In the genomic region with DNA sequence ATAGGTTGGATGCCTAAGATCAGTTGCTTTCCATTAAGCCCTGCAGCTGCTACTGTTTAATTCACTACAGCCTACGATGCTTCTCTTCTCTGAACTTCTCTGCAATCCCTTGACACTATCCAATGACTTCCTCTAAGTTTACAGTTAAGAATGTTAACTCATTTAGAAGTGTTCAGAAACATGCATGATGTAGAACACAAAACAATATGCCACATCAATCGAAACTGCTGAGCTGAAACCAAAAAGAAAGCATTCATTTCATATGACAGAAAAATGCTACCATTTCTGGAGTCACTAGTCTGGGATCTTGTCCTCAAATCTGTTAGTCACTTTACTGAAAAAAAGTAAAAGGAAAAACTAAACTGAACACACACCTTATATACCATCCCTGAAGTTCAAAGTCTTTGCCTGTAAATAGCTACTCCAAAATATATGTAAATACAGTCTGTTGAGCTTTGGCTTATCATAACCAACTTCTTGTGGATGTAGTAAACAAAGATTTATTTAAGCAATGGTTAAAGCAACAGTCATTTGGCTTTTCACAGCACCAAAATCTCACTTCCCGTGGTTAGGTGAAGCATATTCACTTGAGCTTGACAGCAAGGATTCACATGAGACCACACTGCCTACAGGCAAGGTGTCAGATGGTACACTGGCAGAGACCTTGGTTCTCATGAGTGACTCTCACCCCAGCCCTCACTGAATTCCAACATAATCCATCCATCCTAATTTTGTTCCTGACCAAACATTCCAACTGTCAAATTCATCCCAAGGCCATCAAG, we compare ENCODE assay signal across 13 cellular contexts.
DNase-seq lines count a peak whose midpoint lies in the region; ATAC-seq and TF ChIP-seq lines count a peak whose summit lies in the region.
"Had no signal": no experiment of that assay in that cellular context is flagged by ENCODE, and none has a peak within 500 bp of the region (broad histone marks: within the 10 kb centered on the region; RNA-seq: fewer than 3 reads in every experiment).

No MANE protein-coding gene starts in this region.

- H3K27me3 ChIP-seq in HL-60 (ENCODE audit: insufficient read depth, poor library complexity, severe bottlenecking), result no peaks in the 10 kb centered on the region

- no peak for TF ChIP-seq CTCF in HL-60 (IDR thresholded peaks at IDR 0.05; ENCODE audit: insufficient read depth, low read length)
- no peak for TF ChIP-seq CTCF in WTC11 (IDR thresholded peaks at IDR 0.05)
- TF ChIP-seq CTCF in activated CD8-positive, alpha-beta T cell treated with anti-CD3 and anti-CD28 coated beads for 36 hours (IDR thresholded peaks at IDR 0.05), result no peak

- H3K4me1 Mint-ChIP-seq in stimulated activated effector memory CD8-positive, alpha-beta T cell treated with anti-CD3 and anti-CD28 coated beads, Interleukin-12 subunit alpha, Interleukin-12 subunit beta, amount 100 ng/mL, for 72 hours, result no peaks in the 10 kb centered on the region
- H3K4me1 Mint-ChIP-seq in WTC11, result peaks cover 10% of the 10 kb centered on the region
- H3K4me1 Mint-ChIP-seq in activated CD8-positive, alpha-beta T cell treated with anti-CD3 and anti-CD28 coated beads for 36 hours (ENCODE audit: low read depth), result no peaks in the 10 kb centered on the region
- H3K4me1 Mint-ChIP-seq: B cell had no signal

- CTCF ChIA-PET in WTC11 (lab: Charles Lee), result no interaction called here
- CTCF ChIA-PET in activated CD8-positive, alpha-beta T cell treated with anti-CD3 and anti-CD28 coated beads for 36 hours (lab: Charles Lee), result no interaction called here

- peaks cover 12% of the 10 kb centered on the region for H3K9me3 Mint-ChIP-seq in stimulated activated effector memory CD8-positive, alpha-beta T cell treated with anti-CD3 and anti-CD28 coated beads, Interleukin-12 subunit alpha, Interleukin-12 subunit beta, amount 100 ng/mL, for 72 hours
- H3K9me3 Mint-ChIP-seq in WTC11, result no peaks in the 10 kb centered on the region; the same call in 1 of the 2 replicates
- H3K9me3 Mint-ChIP-seq in activated CD8-positive, alpha-beta T cell treated with anti-CD3 and anti-CD28 coated beads for 36 hours, result peaks cover 10% of the 10 kb centered on the region

- POLR2A ChIA-PET in WTC11 (lab: Charles Lee), result no interaction called here
- POLR2A ChIA-PET in activated CD8-positive, alpha-beta T cell treated with anti-CD3 and anti-CD28 coated beads for 36 hours (lab: Charles Lee), result no interaction called here

- peak overlapping the region; percentile 75; the same call in 1 of the 2 replicates for H3K27ac ChIP-seq in HL-60 (replicated peaks)

- H3K27ac Mint-ChIP-seq in stimulated activated effector memory CD8-positive, alpha-beta T cell treated with anti-CD3 and anti-CD28 coated beads, Interleukin-12 subunit alpha, Interleukin-12 subunit beta, amount 100 ng/mL, for 72 hours, result no peak overlapping the region
- no peak overlapping the region for H3K27ac Mint-ChIP-seq in WTC11
- H3K27ac Mint-ChIP-seq in activated CD8-positive, alpha-beta T cell treated with anti-CD3 and anti-CD28 coated beads for 36 hours, result no peak overlapping the region
- H3K27ac Mint-ChIP-seq: activated T-helper 1 cell treated with anti-CD3 and anti-CD28 coated beads, Interleukin-12 subunit alpha, Interleukin-12 subunit beta, Interleukin-2, Interleukin-4 antibody, amounts not matched to agents 30 ng/mL and 10 ng/mL and 1 ng/mL, durations not matched to agents 14 hours and 24 hours and 36 hours; B cell had no signal

- H3K4me3 Mint-ChIP-seq in stimulated activated effector memory CD8-positive, alpha-beta T cell treated with anti-CD3 and anti-CD28 coated beads, Interleukin-12 subunit alpha, Interleukin-12 subunit beta, amount 100 ng/mL, for 72 hours, result no peak overlapping the region
- no peak overlapping the region for H3K4me3 Mint-ChIP-seq in WTC11
- H3K4me3 Mint-ChIP-seq in activated CD8-positive, alpha-beta T cell treated with anti-CD3 and anti-CD28 coated beads for 36 hours, result no peak overlapping the region
- H3K4me3 Mint-ChIP-seq: activated T-helper 1 cell treated with anti-CD3 and anti-CD28 coated beads, Interleukin-12 subunit alpha, Interleukin-12 subunit beta, Interleukin-2, Interleukin-4 antibody, amounts not matched to agents 30 ng/mL and 10 ng/mL and 1 ng/mL, durations not matched to agents 14 hours and 24 hours and 36 hours; B cell had no signal

- no peak for DNase-seq in HL-60 (ENCODE audit: low read depth in 1 of 2, low spot score in 1 of 2)
- no peak for DNase-seq in NAMALWA (ENCODE audit: low spot score)
- DNase-seq in stimulated activated effector memory CD8-positive, alpha-beta T cell treated with anti-CD3 and anti-CD28 coated beads, Interleukin-12 subunit alpha, Interleukin-12 subunit beta, amount 100 ng/mL, for 72 hours (ENCODE audit: low spot score in 2 of 2), result no peak
- DNase-seq in WTC11 (ENCODE audit: low spot score), result no peak
- no peak for DNase-seq in activated CD8-positive, alpha-beta T cell treated with anti-CD3 and anti-CD28 coated beads for 36 hours
- DNase-seq: erythroblast, mucosa of descending colon, NCI-H2227 treated with DMSO at 0.1 percent for 48 hours had no signal

- intact Hi-C loops in activated CD8-positive, alpha-beta T cell treated with anti-CD3 and anti-CD28 coated beads for 36 hours (cut with micrococcal nuclease), result no loop called here

- no peak overlapping the region for H3K4me3 ChIP-seq in HL-60 (replicated peaks; ENCODE audit: insufficient read depth, low read length)
- H3K4me3 ChIP-seq: mucosa of descending colon had no signal

- ATAC-seq in GM18502 (IDR thresholded peaks at IDR 0.05; ENCODE audit: poor library complexity, unreplicated experiment) (peak; percentile 92), GM19463 (IDR thresholded peaks at IDR 0.05; ENCODE audit: unreplicated experiment) (peak; percentile 89), HG02943 (IDR thresholded peaks at IDR 0.05; ENCODE audit: low read depth, unreplicated experiment) (peak; percentile 78), WTC11 (no peak)
- no peak for ATAC-seq in stimulated activated effector memory CD8-positive, alpha-beta T cell treated with anti-CD3 and anti-CD28 coated beads, Interleukin-12 subunit alpha, Interleukin-12 subunit beta, amount 100 ng/mL, for 72 hours
- no peak for ATAC-seq in activated CD8-positive, alpha-beta T cell treated with anti-CD3 and anti-CD28 coated beads for 36 hours
- ATAC-seq: mucosa of descending colon had no signal

- H3K27me3 Mint-ChIP-seq in WTC11 (ENCODE audit: low read depth), result peaks cover 2% of the 10 kb centered on the region; the same call in 1 of the 2 replicates
- H3K27me3 Mint-ChIP-seq in activated CD8-positive, alpha-beta T cell treated with anti-CD3 and anti-CD28 coated beads for 36 hours, result no peaks in the 10 kb centered on the region
- H3K27me3 Mint-ChIP-seq: B cell had no signal

- no peaks in the 10 kb centered on the region for H3K36me3 Mint-ChIP-seq in stimulated activated effector memory CD8-positive, alpha-beta T cell treated with anti-CD3 and anti-CD28 coated beads, Interleukin-12 subunit alpha, Interleukin-12 subunit beta, amount 100 ng/mL, for 72 hours
- no peaks in the 10 kb centered on the region for H3K36me3 Mint-ChIP-seq in WTC11
- H3K36me3 Mint-ChIP-seq in activated CD8-positive, alpha-beta T cell treated with anti-CD3 and anti-CD28 coated beads for 36 hours (ENCODE audit: low read depth), result no peaks in the 10 kb centered on the region

TF ChIP-seq in WTC11, 78 proteins besides CTCF, POLR2A, EP300 and RAD21 (continues in another document):
- TF ChIP-seq ZMAT4 (CRISPR knock-in tag; IDR thresholded peaks at IDR 0.05), result no peak
- no peak for TF ChIP-seq ZNF317 (CRISPR knock-in tag; IDR thresholded peaks at IDR 0.05; ENCODE audit: borderline replicate concordance, low read depth)
- no peak for TF ChIP-seq NFYB (CRISPR knock-in tag; conservative IDR thresholded peaks at IDR 0.05; ENCODE audit: low read depth)
- no peak for TF ChIP-seq TCF7 (CRISPR knock-in tag; IDR thresholded peaks at IDR 0.05; ENCODE audit: low read depth)
- TF ChIP-seq IRF2 (CRISPR knock-in tag; IDR thresholded peaks at IDR 0.05; ENCODE audit: borderline replicate concordance, low read depth), result no peak
- TF ChIP-seq, protein P1, sequence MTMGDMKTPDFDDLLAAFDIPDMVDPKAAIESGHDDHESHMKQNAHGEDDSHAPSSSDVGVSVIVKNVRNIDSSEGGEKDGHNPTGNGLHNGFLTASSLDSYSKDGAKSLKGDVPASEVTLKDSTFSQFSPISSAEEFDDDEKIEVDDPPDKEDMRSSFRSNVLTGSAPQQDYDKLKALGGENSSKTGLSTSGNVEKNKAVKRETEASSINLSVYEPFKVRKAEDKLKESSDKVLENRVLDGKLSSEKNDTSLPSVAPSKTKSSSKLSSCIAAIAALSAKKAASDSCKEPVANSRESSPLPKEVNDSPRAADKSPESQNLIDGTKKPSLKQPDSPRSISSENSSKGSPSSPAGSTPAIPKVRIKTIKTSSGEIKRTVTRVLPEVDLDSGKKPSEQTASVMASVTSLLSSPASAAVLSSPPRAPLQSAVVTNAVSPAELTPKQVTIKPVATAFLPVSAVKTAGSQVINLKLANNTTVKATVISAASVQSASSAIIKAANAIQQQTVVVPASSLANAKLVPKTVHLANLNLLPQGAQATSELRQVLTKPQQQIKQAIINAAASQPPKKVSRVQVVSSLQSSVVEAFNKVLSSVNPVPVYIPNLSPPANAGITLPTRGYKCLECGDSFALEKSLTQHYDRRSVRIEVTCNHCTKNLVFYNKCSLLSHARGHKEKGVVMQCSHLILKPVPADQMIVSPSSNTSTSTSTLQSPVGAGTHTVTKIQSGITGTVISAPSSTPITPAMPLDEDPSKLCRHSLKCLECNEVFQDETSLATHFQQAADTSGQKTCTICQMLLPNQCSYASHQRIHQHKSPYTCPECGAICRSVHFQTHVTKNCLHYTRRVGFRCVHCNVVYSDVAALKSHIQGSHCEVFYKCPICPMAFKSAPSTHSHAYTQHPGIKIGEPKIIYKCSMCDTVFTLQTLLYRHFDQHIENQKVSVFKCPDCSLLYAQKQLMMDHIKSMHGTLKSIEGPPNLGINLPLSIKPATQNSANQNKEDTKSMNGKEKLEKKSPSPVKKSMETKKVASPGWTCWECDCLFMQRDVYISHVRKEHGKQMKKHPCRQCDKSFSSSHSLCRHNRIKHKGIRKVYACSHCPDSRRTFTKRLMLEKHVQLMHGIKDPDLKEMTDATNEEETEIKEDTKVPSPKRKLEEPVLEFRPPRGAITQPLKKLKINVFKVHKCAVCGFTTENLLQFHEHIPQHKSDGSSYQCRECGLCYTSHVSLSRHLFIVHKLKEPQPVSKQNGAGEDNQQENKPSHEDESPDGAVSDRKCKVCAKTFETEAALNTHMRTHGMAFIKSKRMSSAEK (CRISPR knock-in tag; IDR thresholded peaks at IDR 0.05; ENCODE audit: borderline replicate concordance), result no peak
- TF ChIP-seq MYBL2 (CRISPR knock-in tag; IDR thresholded peaks at IDR 0.05), result no peak

Comparison
In these comparisons a context has a peak if more than half of its experiments do, and no peak if none do; other contexts are left out.
1. ATAC-seq: peak in GM18502 (single experiment), GM19463 (single experiment) and HG02943 (single experiment); none in stimulated activated effector memory CD8-positive, alpha-beta T cell treated with anti-CD3 and anti-CD28 coated beads, Interleukin-12 subunit alpha, Interleukin-12 subunit beta, amount 100 ng/mL, for 72 hours (single experiment), WTC11 (single experiment) and activated CD8-positive, alpha-beta T cell treated with anti-CD3 and anti-CD28 coated beads for 36 hours (single experiment).